Comparison of ENCODE assay signal across 8 cellular contexts in the genomic region with DNA sequence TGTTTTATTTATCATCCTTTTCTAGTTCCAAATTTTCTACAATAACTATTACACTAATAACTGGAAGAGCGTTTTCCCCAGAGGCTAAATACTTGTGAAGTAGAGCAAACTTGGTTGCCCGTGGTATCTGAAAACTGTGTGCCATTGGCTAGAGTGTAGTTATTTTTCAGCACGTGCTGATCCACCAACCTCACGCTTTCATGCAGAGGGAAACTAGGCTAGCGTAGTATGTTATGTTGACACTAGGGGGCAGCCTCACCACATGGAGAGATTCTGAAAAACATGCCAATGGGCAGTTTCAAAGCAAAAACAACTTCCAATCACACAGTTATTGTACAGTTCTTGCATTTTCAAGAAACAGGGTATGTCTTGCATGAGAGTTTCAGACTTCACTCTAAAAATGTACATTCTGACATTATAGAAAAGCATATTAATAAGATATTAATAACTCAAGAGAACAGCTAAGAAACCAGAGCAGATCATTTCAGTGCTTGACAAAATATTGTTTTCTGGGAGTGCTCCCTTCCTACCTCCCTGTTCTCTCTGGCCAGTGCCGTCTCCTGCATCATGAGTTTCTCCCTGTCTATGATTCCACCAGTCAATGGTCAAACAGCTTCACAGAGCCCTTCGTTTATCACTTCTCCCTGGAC. TPM values are rescaled to one million over a fixed set of nuclear protein-coding genes. Genes with fewer than 3 reads are reported as not detected.
DNase-seq lines count a peak whose midpoint lies in the region; ATAC-seq and TF ChIP-seq lines count a peak whose summit lies in the region.

No MANE protein-coding gene starts in this region.

- peak; percentile 62 for DNase-seq in CD14-positive monocyte (ENCODE audit: low spot score)
- peak; percentile 32 for DNase-seq in NCI-H2029 (lab: John Stamatoyannopoulos, UW)
- peak; percentile 35 for DNase-seq in UCSD-AML1 (lab: John Stamatoyannopoulos, UW; ENCODE audit: unreplicated experiment)
- peak; percentile 95 for DNase-seq in inferior parietal cortex (ENCODE audit: extremely low spot score)
- DNase-seq in stimulated activated CD4-positive, alpha-beta T cell treated with anti-CD3 and anti-CD28 coated beads, Interleukin-12 subunit alpha, Interleukin-12 subunit beta, amount 100 ng/mL, for 48 hours (ENCODE audit: low read depth in 2 of 3, low spot score in 1 of 3): peak; percentile 33 to 84 (median 39)

- H3K9me3 Mint-ChIP-seq in CD14-positive monocyte (no peaks in the 10 kb centered on the region), brain (peaks cover 0 to 3% (median 0%) of the 10 kb centered on the region in 5 experiments)

- peaks cover 3% of the 10 kb centered on the region for H3K4me1 Mint-ChIP-seq in CD14-positive monocyte
- H3K4me1 Mint-ChIP-seq in brain: peaks cover 15% of the 10 kb centered on the region

- TF ChIP-seq CTCF in CD14-positive monocyte (IDR thresholded peaks at IDR 0.05) (peak; percentile 89), brain (conservative IDR thresholded peaks at IDR 0.05) (peak; percentile 90 to 92)

- intact Hi-C loops in CD14-positive monocyte (cut with micrococcal nuclease): loop anchor here in 1 of 2 donors (5.0 kb wide), 1 partner anchor 108 kb away; no protein-coding TSS in a partner anchor

- H3K36me3 Mint-ChIP-seq in CD14-positive monocyte (no peaks in the 10 kb centered on the region), brain (peaks cover 58% of the 10 kb centered on the region)

- H3K4me3 Mint-ChIP-seq in CD14-positive monocyte (no peak overlapping the region), brain (no peak overlapping the region)

- H3K27me3 Mint-ChIP-seq in CD14-positive monocyte (ENCODE audit: low read depth in 3 of 3): peaks cover 0 to 3% (median 1%) of the 10 kb centered on the region in 3 donors
- peaks cover 6% of the 10 kb centered on the region for H3K27me3 Mint-ChIP-seq in brain

- ATAC-seq in GM21526 (IDR thresholded peaks at IDR 0.05; ENCODE audit: low FRiP score, unreplicated experiment) (peak; percentile 67), GM19397 (IDR thresholded peaks at IDR 0.05; ENCODE audit: unreplicated experiment) (no peak)

- H3K27ac Mint-ChIP-seq in CD14-positive monocyte (peak overlapping the region in 1 of 7 donors; percentile 46), brain (peak overlapping the region in 3 of 5 experiments; percentile 7 to 74 (median 18))

RNA-seq across cellular contexts. Expression of a gene that starts 39.7 kb away (rescaled TPM):
- polyA plus RNA-seq in CD14-positive monocyte: under 1 TPM; 0.10 to 0.16 TPM
- not detected for polyA plus RNA-seq in brain (ENCODE audit: insufficient read depth, low read depth, low replicate concordance)

Comparison
In these comparisons a context has a peak if more than half of its experiments do, and no peak if none do; other contexts are left out.
1. DNase-seq: peak in every context shown above with its lines; median percentile 95 in inferior parietal cortex; 62 in CD14-positive monocyte; 39 in stimulated activated CD4-positive, alpha-beta T cell treated with anti-CD3 and anti-CD28 coated beads, Interleukin-12 subunit alpha, Interleukin-12 subunit beta, amount 100 ng/mL, for 48 hours; 35 in UCSD-AML1; 32 in NCI-H2029.